1 cellular context compared by ENCODE assay signal in genomic region chrX:24026403-24026801, GRCh38.
TF ChIP-seq lines count a peak whose summit lies in the region.

No MANE protein-coding gene starts in this region.

TF ChIP-seq in K562, 482 proteins besides CTCF, POLR2A, EP300 and RAD21 (continues in another document):
- no peak for TF ChIP-seq SLC30A9 (CRISPR knock-in tag; IDR thresholded peaks at IDR 0.05)
- TF ChIP-seq ZNF175 (CRISPR knock-in tag; IDR thresholded peaks at IDR 0.05; ENCODE audit: low read depth): no peak
- no peak for TF ChIP-seq SP1 (CRISPR knock-in tag; IDR thresholded peaks at IDR 0.05)
- TF ChIP-seq NFIX (CRISPR knock-in tag; IDR thresholded peaks at IDR 0.05; ENCODE audit: low read depth): no peak
- no peak for TF ChIP-seq FOXP1 (CRISPR knock-in tag; IDR thresholded peaks at IDR 0.05)
- 0 out of 2 replicates have a peak, but pooled peaks have one; percentile 16 for TF ChIP-seq MEF2D (tag; conservative IDR thresholded peaks at IDR 0.05; ENCODE audit: low read depth)
- no peak for TF ChIP-seq PYGO2 (tag; IDR thresholded peaks at IDR 0.05)
- TF ChIP-seq BRF2 (IDR thresholded peaks at IDR 0.05; ENCODE audit: borderline replicate concordance, insufficient read depth, insufficient read length): no peak
- TF ChIP-seq, protein P1, sequence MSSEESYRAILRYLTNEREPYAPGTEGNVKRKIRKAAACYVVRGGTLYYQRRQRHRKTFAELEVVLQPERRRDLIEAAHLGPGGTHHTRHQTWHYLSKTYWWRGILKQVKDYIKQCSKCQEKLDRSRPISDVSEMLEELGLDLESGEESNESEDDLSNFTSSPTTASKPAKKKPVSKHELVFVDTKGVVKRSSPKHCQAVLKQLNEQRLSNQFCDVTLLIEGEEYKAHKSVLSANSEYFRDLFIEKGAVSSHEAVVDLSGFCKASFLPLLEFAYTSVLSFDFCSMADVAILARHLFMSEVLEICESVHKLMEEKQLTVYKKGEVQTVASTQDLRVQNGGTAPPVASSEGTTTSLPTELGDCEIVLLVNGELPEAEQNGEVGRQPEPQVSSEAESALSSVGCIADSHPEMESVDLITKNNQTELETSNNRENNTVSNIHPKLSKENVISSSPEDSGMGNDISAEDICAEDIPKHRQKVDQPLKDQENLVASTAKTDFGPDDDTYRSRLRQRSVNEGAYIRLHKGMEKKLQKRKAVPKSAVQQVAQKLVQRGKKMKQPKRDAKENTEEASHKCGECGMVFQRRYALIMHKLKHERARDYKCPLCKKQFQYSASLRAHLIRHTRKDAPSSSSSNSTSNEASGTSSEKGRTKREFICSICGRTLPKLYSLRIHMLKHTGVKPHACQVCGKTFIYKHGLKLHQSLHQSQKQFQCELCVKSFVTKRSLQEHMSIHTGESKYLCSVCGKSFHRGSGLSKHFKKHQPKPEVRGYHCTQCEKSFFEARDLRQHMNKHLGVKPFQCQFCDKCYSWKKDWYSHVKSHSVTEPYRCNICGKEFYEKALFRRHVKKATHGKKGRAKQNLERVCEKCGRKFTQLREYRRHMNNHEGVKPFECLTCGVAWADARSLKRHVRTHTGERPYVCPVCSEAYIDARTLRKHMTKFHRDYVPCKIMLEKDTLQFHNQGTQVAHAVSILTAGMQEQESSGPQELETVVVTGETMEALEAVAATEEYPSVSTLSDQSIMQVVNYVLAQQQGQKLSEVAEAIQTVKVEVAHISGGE (CRISPR knock-in tag; IDR thresholded peaks at IDR 0.05): no peak
- TF ChIP-seq MEF2A (IDR thresholded peaks at IDR 0.05; ENCODE audit: control insufficient read depth, low read depth, low read length): 0 out of 2 replicates have a peak, but pooled peaks have one; percentile 14
- TF ChIP-seq MXD1 (CRISPR knock-in tag; IDR thresholded peaks at IDR 0.05; ENCODE audit: borderline replicate concordance, poor library complexity, severe bottlenecking): no peak
- no peak for TF ChIP-seq ZNF707 (CRISPR knock-in tag; conservative IDR thresholded peaks at IDR 0.05)
- TF ChIP-seq FOS (IDR thresholded peaks at IDR 0.05; ENCODE audit: extremely low read depth, insufficient read length): no peak
- TF ChIP-seq ZNF280A (IDR thresholded peaks at IDR 0.05; ENCODE audit: low read depth, partially characterized antibody): no peak
- no peak for TF ChIP-seq CHD2 (IDR thresholded peaks at IDR 0.05; ENCODE audit: low read depth, low read length)
- TF ChIP-seq RBM15 (IDR thresholded peaks at IDR 0.05; ENCODE audit: insufficient read depth, low read length): no peak
- TF ChIP-seq, protein P2, sequence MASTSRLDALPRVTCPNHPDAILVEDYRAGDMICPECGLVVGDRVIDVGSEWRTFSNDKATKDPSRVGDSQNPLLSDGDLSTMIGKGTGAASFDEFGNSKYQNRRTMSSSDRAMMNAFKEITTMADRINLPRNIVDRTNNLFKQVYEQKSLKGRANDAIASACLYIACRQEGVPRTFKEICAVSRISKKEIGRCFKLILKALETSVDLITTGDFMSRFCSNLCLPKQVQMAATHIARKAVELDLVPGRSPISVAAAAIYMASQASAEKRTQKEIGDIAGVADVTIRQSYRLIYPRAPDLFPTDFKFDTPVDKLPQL (IDR thresholded peaks at IDR 0.05; ENCODE audit: extremely low read depth, insufficient read length): no peak
- TF ChIP-seq NR2C1 (IDR thresholded peaks at IDR 0.05): no peak
- no peak for TF ChIP-seq NR2C1 (tag; IDR thresholded peaks at IDR 0.05)
- no peak for TF ChIP-seq RBM22 (IDR thresholded peaks at IDR 0.05; ENCODE audit: low read depth, low read length, poor library complexity, severe bottlenecking)
- TF ChIP-seq HNRNPUL1 (IDR thresholded peaks at IDR 0.05; ENCODE audit: low read length): no peak
- TF ChIP-seq HCFC1 (IDR thresholded peaks at IDR 0.05; ENCODE audit: low read depth, low read length): no peak
- no peak for TF ChIP-seq ARID3A (IDR thresholded peaks at IDR 0.05; ENCODE audit: borderline replicate concordance, low read depth, low read length)
- TF ChIP-seq, protein P3, sequence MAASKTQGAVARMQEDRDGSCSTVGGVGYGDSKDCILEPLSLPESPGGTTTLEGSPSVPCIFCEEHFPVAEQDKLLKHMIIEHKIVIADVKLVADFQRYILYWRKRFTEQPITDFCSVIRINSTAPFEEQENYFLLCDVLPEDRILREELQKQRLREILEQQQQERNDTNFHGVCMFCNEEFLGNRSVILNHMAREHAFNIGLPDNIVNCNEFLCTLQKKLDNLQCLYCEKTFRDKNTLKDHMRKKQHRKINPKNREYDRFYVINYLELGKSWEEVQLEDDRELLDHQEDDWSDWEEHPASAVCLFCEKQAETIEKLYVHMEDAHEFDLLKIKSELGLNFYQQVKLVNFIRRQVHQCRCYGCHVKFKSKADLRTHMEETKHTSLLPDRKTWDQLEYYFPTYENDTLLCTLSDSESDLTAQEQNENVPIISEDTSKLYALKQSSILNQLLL (CRISPR knock-in tag; IDR thresholded peaks at IDR 0.05; ENCODE audit: borderline replicate concordance): no peak
- TF ChIP-seq ZNF133 (CRISPR knock-in tag; IDR thresholded peaks at IDR 0.05): no peak
- no peak for TF ChIP-seq RBM17 (IDR thresholded peaks at IDR 0.05; ENCODE audit: borderline replicate concordance, low read depth, low read length)
- TF ChIP-seq ZNF584 (CRISPR knock-in tag; IDR thresholded peaks at IDR 0.05; ENCODE audit: low read depth): peak; percentile 90
- TF ChIP-seq MAFF (IDR thresholded peaks at IDR 0.05; ENCODE audit: low read length): no peak
- TF ChIP-seq, protein P4, sequence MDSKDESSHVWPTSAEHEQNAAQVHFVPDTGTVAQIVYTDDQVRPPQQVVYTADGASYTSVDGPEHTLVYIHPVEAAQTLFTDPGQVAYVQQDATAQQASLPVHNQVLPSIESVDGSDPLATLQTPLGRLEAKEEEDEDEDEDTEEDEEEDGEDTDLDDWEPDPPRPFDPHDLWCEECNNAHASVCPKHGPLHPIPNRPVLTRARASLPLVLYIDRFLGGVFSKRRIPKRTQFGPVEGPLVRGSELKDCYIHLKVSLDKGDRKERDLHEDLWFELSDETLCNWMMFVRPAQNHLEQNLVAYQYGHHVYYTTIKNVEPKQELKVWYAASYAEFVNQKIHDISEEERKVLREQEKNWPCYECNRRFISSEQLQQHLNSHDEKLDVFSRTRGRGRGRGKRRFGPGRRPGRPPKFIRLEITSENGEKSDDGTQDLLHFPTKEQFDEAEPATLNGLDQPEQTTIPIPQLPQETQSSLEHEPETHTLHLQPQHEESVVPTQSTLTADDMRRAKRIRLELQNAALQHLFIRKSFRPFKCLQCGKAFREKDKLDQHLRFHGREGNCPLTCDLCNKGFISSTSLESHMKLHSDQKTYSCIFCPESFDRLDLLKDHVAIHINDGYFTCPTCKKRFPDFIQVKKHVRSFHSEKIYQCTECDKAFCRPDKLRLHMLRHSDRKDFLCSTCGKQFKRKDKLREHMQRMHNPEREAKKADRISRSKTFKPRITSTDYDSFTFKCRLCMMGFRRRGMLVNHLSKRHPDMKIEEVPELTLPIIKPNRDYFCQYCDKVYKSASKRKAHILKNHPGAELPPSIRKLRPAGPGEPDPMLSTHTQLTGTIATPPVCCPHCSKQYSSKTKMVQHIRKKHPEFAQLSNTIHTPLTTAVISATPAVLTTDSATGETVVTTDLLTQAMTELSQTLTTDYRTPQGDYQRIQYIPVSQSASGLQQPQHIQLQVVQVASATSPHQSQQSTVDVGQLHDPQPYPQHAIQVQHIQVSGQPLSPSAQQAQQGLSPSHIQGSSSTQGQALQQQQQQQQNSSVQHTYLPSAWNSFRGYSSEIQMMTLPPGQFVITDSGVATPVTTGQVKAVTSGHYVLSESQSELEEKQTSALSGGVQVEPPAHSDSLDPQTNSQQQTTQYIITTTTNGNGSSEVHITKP (IDR thresholded peaks at IDR 0.05; ENCODE audit: partially characterized antibody): no peak
- TF ChIP-seq ZNF589 (CRISPR knock-in tag; IDR thresholded peaks at IDR 0.05; ENCODE audit: low read depth): peak; percentile 21; the same call in 1 of the 2 replicates
- no peak for TF ChIP-seq TSC22D4 (tag; IDR thresholded peaks at IDR 0.05)
- no peak for TF ChIP-seq BRF1 (IDR thresholded peaks at IDR 0.05; ENCODE audit: borderline replicate concordance, extremely low read depth, insufficient read length)
- no peak for TF ChIP-seq TBP (optimal IDR thresholded peaks at IDR 0.05; ENCODE audit: low read depth, low read length)
- no peak for TF ChIP-seq ZNF347 (CRISPR knock-in tag; IDR thresholded peaks at IDR 0.05; ENCODE audit: low read depth)
- no peak for TF ChIP-seq KLF16 (IDR thresholded peaks at IDR 0.05)
- peak; percentile 39 for TF ChIP-seq FOXJ2 (tag; IDR thresholded peaks at IDR 0.05)
- no peak for TF ChIP-seq RBM34 (IDR thresholded peaks at IDR 0.05; ENCODE audit: borderline replicate concordance, insufficient read depth, low read length)
- no peak for TF ChIP-seq NCOA6 (IDR thresholded peaks at IDR 0.05)
- TF ChIP-seq, protein P5, sequence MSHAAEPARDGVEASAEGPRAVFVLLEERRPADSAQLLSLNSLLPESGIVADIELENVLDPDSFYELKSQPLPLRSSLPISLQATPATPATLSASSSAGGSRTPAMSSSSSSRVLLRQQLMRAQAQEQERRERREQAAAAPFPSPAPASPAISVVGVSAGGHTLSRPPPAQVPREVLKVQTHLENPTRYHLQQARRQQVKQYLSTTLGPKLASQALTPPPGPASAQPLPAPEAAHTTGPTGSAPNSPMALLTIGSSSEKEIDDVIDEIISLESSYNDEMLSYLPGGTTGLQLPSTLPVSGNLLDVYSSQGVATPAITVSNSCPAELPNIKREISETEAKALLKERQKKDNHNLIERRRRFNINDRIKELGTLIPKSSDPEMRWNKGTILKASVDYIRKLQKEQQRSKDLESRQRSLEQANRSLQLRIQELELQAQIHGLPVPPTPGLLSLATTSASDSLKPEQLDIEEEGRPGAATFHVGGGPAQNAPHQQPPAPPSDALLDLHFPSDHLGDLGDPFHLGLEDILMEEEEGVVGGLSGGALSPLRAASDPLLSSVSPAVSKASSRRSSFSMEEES (CRISPR knock-in tag; IDR thresholded peaks at IDR 0.05): no peak
- no peak for TF ChIP-seq SIX5 (IDR thresholded peaks at IDR 0.05; ENCODE audit: borderline replicate concordance in 1 of 2, insufficient read depth in 1 of 2, low read depth in 1 of 2, low read length in 2 of 2)
- TF ChIP-seq, protein P6, sequence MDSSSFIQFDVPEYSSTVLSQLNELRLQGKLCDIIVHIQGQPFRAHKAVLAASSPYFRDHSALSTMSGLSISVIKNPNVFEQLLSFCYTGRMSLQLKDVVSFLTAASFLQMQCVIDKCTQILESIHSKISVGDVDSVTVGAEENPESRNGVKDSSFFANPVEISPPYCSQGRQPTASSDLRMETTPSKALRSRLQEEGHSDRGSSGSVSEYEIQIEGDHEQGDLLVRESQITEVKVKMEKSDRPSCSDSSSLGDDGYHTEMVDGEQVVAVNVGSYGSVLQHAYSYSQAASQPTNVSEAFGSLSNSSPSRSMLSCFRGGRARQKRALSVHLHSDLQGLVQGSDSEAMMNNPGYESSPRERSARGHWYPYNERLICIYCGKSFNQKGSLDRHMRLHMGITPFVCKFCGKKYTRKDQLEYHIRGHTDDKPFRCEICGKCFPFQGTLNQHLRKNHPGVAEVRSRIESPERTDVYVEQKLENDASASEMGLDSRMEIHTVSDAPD (CRISPR knock-in tag; IDR thresholded peaks at IDR 0.05): no peak
- TF ChIP-seq CEBPG (CRISPR knock-in tag; IDR thresholded peaks at IDR 0.05): no peak
- TF ChIP-seq CEBPG (tag; conservative IDR thresholded peaks at IDR 0.05 in 1 of 2, IDR thresholded peaks at IDR 0.05 in 1 of 2): no peak
